ENCODE assay signal across 13 cellular contexts in genomic region chr5:149143470-149143869, GRCh38. TPM values are rescaled to one million over a fixed set of nuclear protein-coding genes. Genes with fewer than 3 reads are reported as not detected.
DNase-seq lines count a peak whose midpoint lies in the region; ATAC-seq and TF ChIP-seq lines count a peak whose summit lies in the region.
"Had no signal": no experiment of that assay in that cellular context is flagged by ENCODE, and none has a peak within 500 bp of the region (broad histone marks: within the 10 kb centered on the region; RNA-seq: fewer than 3 reads in every experiment).

No MANE protein-coding gene starts in this region.

- no peak for TF ChIP-seq CTCF in cardiac fibroblast (IDR thresholded peaks at IDR 0.05; ENCODE audit: low read depth, low read length)
- no peak for TF ChIP-seq CTCF in stomach (IDR thresholded peaks at IDR 0.05)

- DNase-seq in GM23248 (peak; percentile 84), cardiac fibroblast (ENCODE audit: low read depth in 2 of 2) (peak; percentile 77 to 96), hepatic stellate cell (ENCODE audit: low spot score) (peak; percentile 59), stomach (no peak), Karpas-422 (no peak), NCI-H2196 (lab: John Stamatoyannopoulos, UW; ENCODE audit: unreplicated experiment) (no peak)
- DNase-seq in activated CD8-positive, alpha-beta T cell treated with anti-CD3 and anti-CD28 coated beads, Interleukin-2, amount 10 ng/mL, durations not matched to agents 7 days and 5 days, result no peak
- DNase-seq: cortex of kidney, NCI-H1105 treated with DMSO at 0.1 percent for 48 hours, nucleus accumbens, T-helper 9 cell had no signal

- peak overlapping the region; percentile 53 for H3K27ac ChIP-seq in GM23248
- H3K27ac ChIP-seq in stomach, result peak overlapping the region in 3 of 5 donors; percentile 65 to 79 (median 76)
- H3K27ac ChIP-seq in Karpas-422 (ENCODE audit: low read length), result no peak overlapping the region
- H3K27ac ChIP-seq: HL-60 had no signal

- no peaks in the 10 kb centered on the region for H3K27me3 ChIP-seq in GM23248 (replicated peaks; ENCODE audit: insufficient read depth)
- peaks cover 0 to 14% (median 0%) of the 10 kb centered on the region in 3 donors for H3K27me3 ChIP-seq in stomach
- H3K27me3 ChIP-seq in Karpas-422 (ENCODE audit: low read length), result no peaks in the 10 kb centered on the region

- H3F3A ChIP-seq in GM23248 (ENCODE audit: insufficient read depth), result peaks cover 9% of the 10 kb centered on the region

- POLR2A ChIA-PET in activated CD8-positive, alpha-beta T cell treated with anti-CD3 and anti-CD28 coated beads, Interleukin-2, amount 10 ng/mL, durations not matched to agents 7 days and 5 days (lab: Charles Lee), result no interaction called here

- H3K9ac ChIP-seq in GM23248 (peak overlapping the region; percentile 82), Karpas-422 (ENCODE audit: low read length) (no peak overlapping the region)

- H3K36me3 ChIP-seq in GM23248 (ENCODE audit: low read depth) (no peaks in the 10 kb centered on the region), stomach (no peaks in the 10 kb centered on the region), Karpas-422 (ENCODE audit: insufficient read depth, low read length) (no peaks in the 10 kb centered on the region)

- H3K4me3 ChIP-seq in GM23248, result peak overlapping the region; percentile 38
- peak overlapping the region in 1 of 2 donors; percentile 29 for H3K4me3 ChIP-seq in cardiac fibroblast (replicated peaks in 1 of 2; ENCODE audit: low read depth in 2 of 2, low read length in 2 of 2)
- no peak overlapping the region for H3K4me3 ChIP-seq in stomach
- H3K4me3 ChIP-seq in Karpas-422 (ENCODE audit: low read length), result no peak overlapping the region

- H3K4me2 ChIP-seq in GM23248 (ENCODE audit: unreplicated experiment) (peak overlapping the region; percentile 90), Karpas-422 (ENCODE audit: low read depth, low read length, poor library complexity, severe bottlenecking) (no peak overlapping the region)

- no peak overlapping the region for H2AFZ ChIP-seq in GM23248
- H2AFZ ChIP-seq in Karpas-422 (ENCODE audit: low read length), result no peak overlapping the region

- H3K36me3 Mint-ChIP-seq in activated CD8-positive, alpha-beta T cell treated with anti-CD3 and anti-CD28 coated beads, Interleukin-2, amount 10 ng/mL, durations not matched to agents 7 days and 5 days (ENCODE audit: low read depth), result no peaks in the 10 kb centered on the region

- peaks cover 11% of the 10 kb centered on the region for H3K27me3 Mint-ChIP-seq in activated CD8-positive, alpha-beta T cell treated with anti-CD3 and anti-CD28 coated beads, Interleukin-2, amount 10 ng/mL, durations not matched to agents 7 days and 5 days (ENCODE audit: low read depth)

- H3K9me2 ChIP-seq in GM23248 (ENCODE audit: insufficient read depth), result no peaks in the 10 kb centered on the region
- no peaks in the 10 kb centered on the region for H3K9me2 ChIP-seq in Karpas-422 (replicated peaks; ENCODE audit: insufficient read depth, low read length)

- H3K4me1 Mint-ChIP-seq in activated CD8-positive, alpha-beta T cell treated with anti-CD3 and anti-CD28 coated beads, Interleukin-2, amount 10 ng/mL, durations not matched to agents 7 days and 5 days (ENCODE audit: low read depth), result no peaks in the 10 kb centered on the region

- intact Hi-C loops in stomach (cut with DNase I; ENCODE audit: low total_unique reads), result no loop called here

- H3K27ac Mint-ChIP-seq in activated CD8-positive, alpha-beta T cell treated with anti-CD3 and anti-CD28 coated beads, Interleukin-2, amount 10 ng/mL, durations not matched to agents 7 days and 5 days, result no peak overlapping the region

- H4K20me1 ChIP-seq in GM23248 (ENCODE audit: insufficient read depth) (no peaks in the 10 kb centered on the region), Karpas-422 (ENCODE audit: insufficient read depth, low read depth, low read length) (no peaks in the 10 kb centered on the region)

- no peak overlapping the region for H3K4me3 Mint-ChIP-seq in activated CD8-positive, alpha-beta T cell treated with anti-CD3 and anti-CD28 coated beads, Interleukin-2, amount 10 ng/mL, durations not matched to agents 7 days and 5 days

- peaks cover 46% of the 10 kb centered on the region for H3K79me2 ChIP-seq in GM23248 (ENCODE audit: insufficient read depth)
- no peaks in the 10 kb centered on the region for H3K79me2 ChIP-seq in Karpas-422 (ENCODE audit: low read length)

- ATAC-seq in activated CD8-positive, alpha-beta T cell treated with anti-CD3 and anti-CD28 coated beads, Interleukin-2, amount 10 ng/mL, durations not matched to agents 7 days and 5 days, result no peak
- no peak for ATAC-seq in GM21737 (IDR thresholded peaks at IDR 0.05; ENCODE audit: unreplicated experiment)

- no peaks in the 10 kb centered on the region for H3K9me3 Mint-ChIP-seq in activated CD8-positive, alpha-beta T cell treated with anti-CD3 and anti-CD28 coated beads, Interleukin-2, amount 10 ng/mL, durations not matched to agents 7 days and 5 days (ENCODE audit: insufficient read depth)

- no peak for TF ChIP-seq EP300 in stomach (IDR thresholded peaks at IDR 0.05)

- CTCF ChIA-PET in activated CD8-positive, alpha-beta T cell treated with anti-CD3 and anti-CD28 coated beads, Interleukin-2, amount 10 ng/mL, durations not matched to agents 7 days and 5 days (lab: Charles Lee), result interaction anchor here (0.8 kb wide), 1 partner anchor 16 kb away, joined by 3 read pairs; no protein-coding TSS in a partner anchor

- in situ Hi-C loops in GM23248 (cut with MboI), result no loop called here

- 4% methylated on average over 2 of the region's 2 CpGs for WGBS in GM23248 (ENCODE audit: low coverage in 1 of 2, low lambda C conversion rate in 2 of 2, missing lambda C conversion rate in 2 of 2), 2 experiments
- 25 to 42% (median 31%) methylated on average over 2 of the region's 2 CpGs for WGBS in stomach, 5 donors

- TF ChIP-seq POLR2A in stomach (IDR thresholded peaks at IDR 0.05), result no peak

- H3K4me1 ChIP-seq in GM23248 (ENCODE audit: insufficient read depth), result peaks cover 26% of the 10 kb centered on the region
- peaks cover 9 to 42% (median 27%) of the 10 kb centered on the region in 4 donors for H3K4me1 ChIP-seq in stomach
- H3K4me1 ChIP-seq in Karpas-422 (ENCODE audit: low read length), result peaks cover 9% of the 10 kb centered on the region

- H3K9me3 ChIP-seq in GM23248 (ENCODE audit: low read depth) (no peaks in the 10 kb centered on the region), stomach (peaks cover 0 to 3% (median 0%) of the 10 kb centered on the region in 4 donors), Karpas-422 (ENCODE audit: low read length) (no peaks in the 10 kb centered on the region)

RNA-seq across cellular contexts. Expression of gene ABLIM3, which starts 2.2 kb away (rescaled TPM):
- total RNA-seq in GM23248 (2014; rRNA removed; shearing (Covaris generic)), result 5.6 and 7.9 TPM in 2 replicates
- polyA plus RNA-seq in GM23248 (2016; fragmentation: Nextera tagmentation; extraction: Ambion mirVana), result 11.4 and 11.7 TPM in 2 replicates
- 10 to 100 TPM in 2 of 5 donors, 1 to 10 TPM in 3; 4.6 to 17.1 (median 8.8) TPM for total RNA-seq in stomach
- polyA plus RNA-seq in stomach, result 10 to 100 TPM in 2 of 3 donors, 1 to 10 TPM in 1; 8.2 to 21.4 (median 11.8) TPM
- total RNA-seq in activated CD8-positive, alpha-beta T cell treated with anti-CD3 and anti-CD28 coated beads, Interleukin-2, amount 10 ng/mL, durations not matched to agents 7 days and 5 days, result not detected
- total RNA-seq in Karpas-422 (2014; rRNA removed; shearing (Covaris generic); ENCODE audit: low replicate concordance), result not detected in 2 replicates

Comparison
In these comparisons a context has a peak if more than half of its experiments do, and no peak if none do; other contexts are left out.
1. DNase-seq: peak in GM23248 (single experiment), cardiac fibroblast (2 of 2) and hepatic stellate cell (single experiment); none in stomach (single experiment), activated CD8-positive, alpha-beta T cell treated with anti-CD3 and anti-CD28 coated beads, Interleukin-2, amount 10 ng/mL, durations not matched to agents 7 days and 5 days (single experiment), Karpas-422 (single experiment) and NCI-H2196 (single experiment).